ENCODE assay signal across 20 cellular contexts in genomic region chr16:82535262-82535661, GRCh38.
DNase-seq lines count a peak whose midpoint lies in the region; ATAC-seq, FAIRE-seq and TF ChIP-seq lines count a peak whose summit lies in the region.
"Had no signal": no experiment of that assay in that cellular context is flagged by ENCODE, and none has a peak within 500 bp of the region (broad histone marks: within the 10 kb centered on the region; RNA-seq: fewer than 3 reads in every experiment).

No MANE protein-coding gene starts in this region.

- no peak for FAIRE-seq in bronchial epithelial cell (lab: Jason Lieb, UNC)
- FAIRE-seq: GM12878, GM19239, H1 had no signal

- DNase-seq in HT1080 (ENCODE audit: low read depth) (peak; percentile 17), bronchial epithelial cell (ENCODE audit: low read depth) (peak; percentile 22), islet precursor cell (peak; percentile 25), right cardiac atrium (no peak), SK-N-DZ (ENCODE audit: low spot score) (no peak)
- DNase-seq in effector CD8-positive, alpha-beta T cell (lab: John Stamatoyannopoulos, UW), result no peak
- DNase-seq: C1 segment of cervical spinal cord; Calu3; CD4-positive, alpha-beta memory T cell; COR-L47; DMS153; DND-41; EL; GDM1; GM23248; H7 had no signal

- H3K36me3 ChIP-seq in bronchial epithelial cell (ENCODE audit: control insufficient read depth, insufficient read depth, low read length), result no peaks in the 10 kb centered on the region

- no peaks in the 10 kb centered on the region for H3K27me3 ChIP-seq in bronchial epithelial cell (ENCODE audit: control insufficient read depth, insufficient read depth, low read length)
- H3K27me3 ChIP-seq in right cardiac atrium (ENCODE audit: control insufficient read depth, insufficient read depth), result no peaks in the 10 kb centered on the region

- WGBS in right cardiac atrium, result 77% methylated on average over 4 of the region's 4 CpGs

- intact Hi-C loops in right cardiac atrium (cut with DNase I), result no loop called here

- no peak overlapping the region for H3K4me3 ChIP-seq in bronchial epithelial cell (ENCODE audit: low read depth, low read length)
- H3K4me3 ChIP-seq in right cardiac atrium (ENCODE audit: low read length), result no peak overlapping the region
- H3K4me3 ChIP-seq: GM12878, GM23248 had no signal

- H3K9me3 ChIP-seq in right cardiac atrium (ENCODE audit: control insufficient read depth, low read length), result no peaks in the 10 kb centered on the region

- ATAC-seq in right cardiac atrium, result no peak
- ATAC-seq: GM12878, HCT116 had no signal

- TF ChIP-seq CTCF in bronchial epithelial cell (IDR thresholded peaks at IDR 0.05; ENCODE audit: insufficient read depth, low read length, severe bottlenecking), result no peak

- no peaks in the 10 kb centered on the region for H3K4me1 ChIP-seq in right cardiac atrium (ENCODE audit: control insufficient read depth, insufficient read depth, low read length)

- H3K27ac ChIP-seq in right cardiac atrium (ENCODE audit: low read length), result no peak overlapping the region
- H3K27ac ChIP-seq: GM23248 had no signal

Comparison
In these comparisons a context has a peak if more than half of its experiments do, and no peak if none do; other contexts are left out.
1. DNase-seq: peak in HT1080 (single experiment), bronchial epithelial cell (single experiment) and islet precursor cell (single experiment); none in right cardiac atrium (0 of 3), effector CD8-positive, alpha-beta T cell (single experiment) and SK-N-DZ (single experiment).